21 cellular contexts compared by ENCODE assay signal in genomic region chr18:48011926-48012469, GRCh38.
"Had no signal": no experiment of that assay in that cellular context is flagged by ENCODE, and none has a peak within 500 bp of the region (broad histone marks: within the 10 kb centered on the region; RNA-seq: fewer than 3 reads in every experiment).

No MANE protein-coding gene starts in this region.

- H3K27ac ChIP-seq: ascending aorta, coronary artery, esophagus squamous epithelium, parathyroid adenoma, right lobe of liver, suprapubic skin, upper lobe of left lung, WERI-Rb-1 had no signal

- H3K27me3 ChIP-seq: ascending aorta, right lobe of liver, suprapubic skin, upper lobe of left lung had no signal

- H3K79me2 ChIP-seq: parathyroid adenoma had no signal

- H3K36me3 ChIP-seq: ascending aorta, esophagus squamous epithelium, right lobe of liver, suprapubic skin, upper lobe of left lung, WERI-Rb-1 had no signal

- DNase-seq: activated CD4-positive, alpha-beta T cell treated with anti-CD3 and anti-CD28 coated beads, Interleukin-2, amount 50 U/mL, for 4 hours; activated naive CD4-positive, alpha-beta T cell treated with anti-CD3 and anti-CD28 coated beads, Interleukin-2, amount 10 ng/mL, durations not matched to agents 7 days and 5 days; activated T-cell treated with anti-CD3 and anti-CD28 coated beads, Interleukin-2, amount 50 U/mL, for 4 hours; effector CD4-positive, alpha-beta T cell; esophagus squamous epithelium; left cardiac atrium; mesenchymal stem cell; naive thymus-derived CD8-positive, alpha-beta T cell; right lobe of liver; small intestine; stimulated activated CD4-positive, alpha-beta T cell treated with anti-CD3 and anti-CD28 coated beads, Interleukin-15, amount 100 ng/mL, for 24 hours; stimulated activated CD4-positive, alpha-beta T cell treated with anti-CD3 and anti-CD28 coated beads, Interleukin-2, amount 100 ng/mL, for 48 hours; stimulated activated naive CD8-positive, alpha-beta T cell treated with anti-CD3 and anti-CD28 coated beads, Interleukin-15, amount 100 ng/mL, for 72 hours; SW 1271; upper lobe of left lung; WERI-Rb-1 had no signal

- H3K4me3 ChIP-seq: ascending aorta, coronary artery, esophagus squamous epithelium, right lobe of liver, suprapubic skin, upper lobe of left lung had no signal

- H3K9me3 ChIP-seq: ascending aorta, esophagus squamous epithelium, right lobe of liver, suprapubic skin, upper lobe of left lung had no signal

- FAIRE-seq: endothelial cell of umbilical vein, small intestine had no signal

- H2AFZ ChIP-seq: parathyroid adenoma had no signal

- H3K9ac ChIP-seq: parathyroid adenoma had no signal
